9 cellular contexts compared by ENCODE assay signal in the genomic region with DNA sequence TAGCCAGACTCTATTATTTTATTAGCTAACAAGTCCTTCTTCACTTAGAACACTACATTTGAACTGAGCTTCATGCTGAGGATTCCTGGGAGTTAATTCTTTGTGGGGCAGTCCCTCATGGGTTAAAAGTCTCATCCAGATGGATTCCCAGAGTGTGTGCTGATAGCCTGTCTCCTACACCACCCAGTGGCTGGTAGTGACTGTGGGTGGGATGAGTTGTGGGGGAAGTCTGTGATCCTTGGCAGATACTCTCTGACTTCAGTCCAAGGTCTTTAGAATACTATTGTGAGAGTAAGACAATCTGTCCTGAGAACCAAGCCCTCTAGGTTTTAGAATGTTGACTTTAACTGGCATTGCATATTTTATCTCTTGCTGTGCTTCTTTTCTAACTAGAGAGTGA. TPM values are rescaled to one million over a fixed set of nuclear protein-coding genes. Genes with fewer than 3 reads are reported as not detected.
DNase-seq lines count a peak whose midpoint lies in the region; TF ChIP-seq lines count a peak whose summit lies in the region.
"Had no signal": no experiment of that assay in that cellular context is flagged by ENCODE, and none has a peak within 500 bp of the region (broad histone marks: within the 10 kb centered on the region; RNA-seq: fewer than 3 reads in every experiment).

No MANE protein-coding gene starts in this region.

- H3K9me2 ChIP-seq in PC-9 (ENCODE audit: insufficient read depth) = no peaks in the 10 kb centered on the region

- H3K79me2 ChIP-seq in neural progenitor cell (ENCODE audit: low read depth) (no peaks in the 10 kb centered on the region), PC-9 (ENCODE audit: low read depth) (no peaks in the 10 kb centered on the region)

- H3K36me3 ChIP-seq in Caco-2 (ENCODE audit: control insufficient read depth, insufficient read depth, low read length) (no peaks in the 10 kb centered on the region), SJCRH30 (no peaks in the 10 kb centered on the region), neural progenitor cell (no peaks in the 10 kb centered on the region), PC-9 (ENCODE audit: low read depth) (no peaks in the 10 kb centered on the region), colonic mucosa (no peaks in the 10 kb centered on the region)
- H3K36me3 ChIP-seq: right lobe of liver had no signal

- H3F3A ChIP-seq in neural progenitor cell (ENCODE audit: low read depth) = peaks cover 4% of the 10 kb centered on the region
- no peaks in the 10 kb centered on the region for H3F3A ChIP-seq in PC-9 (ENCODE audit: insufficient read depth, low read depth)

- H3K4me2 ChIP-seq in neural progenitor cell (peak overlapping the region; percentile 59), PC-9 (no peak overlapping the region)

- TF ChIP-seq CTCF in Caco-2 (IDR thresholded peaks at IDR 0.05; ENCODE audit: insufficient read depth in 1 of 2, low read depth in 1 of 2, low read length in 1 of 2, severe bottlenecking in 1 of 2, unreplicated experiment in 1 of 2) (peak in 1 of 2 experiments; percentile 42), fibroblast of the aortic adventitia (IDR thresholded peaks at IDR 0.05; ENCODE audit: insufficient read depth, low read length) (peak; percentile 12), neural progenitor cell (IDR thresholded peaks at IDR 0.05) (peak; percentile 10), PC-9 (conservative IDR thresholded peaks at IDR 0.05) (no peak), colonic mucosa (IDR thresholded peaks at IDR 0.05) (no peak)

- H3K36me3 Mint-ChIP-seq in Caco-2 (ENCODE audit: insufficient read depth, unreplicated experiment) (no peaks in the 10 kb centered on the region), neural progenitor cell (no peaks in the 10 kb centered on the region)

- H3K9me3 ChIP-seq in Caco-2 = no peaks in the 10 kb centered on the region
- no peaks in the 10 kb centered on the region for H3K9me3 ChIP-seq in SJCRH30 (replicated peaks)
- no peaks in the 10 kb centered on the region for H3K9me3 ChIP-seq in neural progenitor cell (ENCODE audit: low read depth)
- no peaks in the 10 kb centered on the region for H3K9me3 ChIP-seq in PC-9 (ENCODE audit: insufficient read depth, low read depth)
- no peaks in the 10 kb centered on the region for H3K9me3 ChIP-seq in colonic mucosa
- H3K9me3 ChIP-seq: right lobe of liver had no signal

- CTCF ChIA-PET in Caco-2 (lab: Charles Lee) (interaction anchor here (0.6 kb wide), 2 partner anchors 108 to 290 kb away, joined by 3 read pairs; no protein-coding TSS in a partner anchor), PC-9 (lab: Charles Lee) (interaction anchor here (0.6 kb wide), 1 partner anchor 26 kb away, joined by 4 read pairs; no protein-coding TSS in a partner anchor)

- H4K20me1 ChIP-seq in neural progenitor cell (ENCODE audit: low read depth) (no peaks in the 10 kb centered on the region), PC-9 (ENCODE audit: insufficient read depth) (no peaks in the 10 kb centered on the region)

- H3K4me1 ChIP-seq in Caco-2 = peaks cover 10% of the 10 kb centered on the region
- peaks cover 18% of the 10 kb centered on the region for H3K4me1 ChIP-seq in SJCRH30
- peaks cover 58% of the 10 kb centered on the region for H3K4me1 ChIP-seq in neural progenitor cell
- peaks cover 10% of the 10 kb centered on the region for H3K4me1 ChIP-seq in PC-9 (replicated peaks; ENCODE audit: insufficient read depth)
- H3K4me1 ChIP-seq in colonic mucosa = no peaks in the 10 kb centered on the region
- H3K4me1 ChIP-seq: right lobe of liver had no signal

- no peaks in the 10 kb centered on the region for H3K27me3 Mint-ChIP-seq in Caco-2 (ENCODE audit: insufficient read depth, unreplicated experiment)
- no peaks in the 10 kb centered on the region for H3K27me3 Mint-ChIP-seq in neural progenitor cell (ENCODE audit: insufficient read depth, low read depth)

- POLR2A ChIA-PET in Caco-2 (lab: Charles Lee) (no interaction called here), PC-9 (lab: Charles Lee; ENCODE audit: unreplicated experiment) (no interaction called here)

- H3K9me3 Mint-ChIP-seq in Caco-2 (ENCODE audit: unreplicated experiment) (peaks cover 10% of the 10 kb centered on the region), neural progenitor cell (no peaks in the 10 kb centered on the region)

- H3K27me3 ChIP-seq in Caco-2 (replicated peaks; ENCODE audit: control insufficient read depth, insufficient read depth, low read length) (no peaks in the 10 kb centered on the region), SJCRH30 (no peaks in the 10 kb centered on the region), neural progenitor cell (no peaks in the 10 kb centered on the region), PC-9 (ENCODE audit: insufficient read depth, low read depth) (no peaks in the 10 kb centered on the region), colonic mucosa (no peaks in the 10 kb centered on the region)
- H3K27me3 ChIP-seq: right lobe of liver had no signal

- H3K27ac ChIP-seq in SJCRH30 (peak overlapping the region; percentile 21; the same call in 1 of the 2 replicates), neural progenitor cell (peak overlapping the region; percentile 68), PC-9 (no peak overlapping the region), colonic mucosa (no peak overlapping the region)
- H3K27ac ChIP-seq: right lobe of liver had no signal

- H2AFZ ChIP-seq in neural progenitor cell (replicated peaks) = no peak overlapping the region
- no peak overlapping the region for H2AFZ ChIP-seq in PC-9

- BruUV-seq in Caco-2 (replicated peaks; lab: Mats Ljungman, UMichigan) = no TSS peak
- no TSS peak for BruUV-seq in PC-9 (replicated peaks; lab: Mats Ljungman, UMichigan)

- H3K9ac ChIP-seq in neural progenitor cell = no peak overlapping the region
- H3K9ac ChIP-seq in colonic mucosa (ENCODE audit: low read depth in 2 of 2, low read length in 2 of 2) = no peak overlapping the region

- H3K4me3 Mint-ChIP-seq in Caco-2 (ENCODE audit: unreplicated experiment) (no peak overlapping the region), neural progenitor cell (peak overlapping the region; percentile 23)

- no peak overlapping the region for H3K4me3 ChIP-seq in Caco-2 (ENCODE audit: low read depth, low read length)
- H3K4me3 ChIP-seq in SJCRH30 = no peak overlapping the region
- H3K4me3 ChIP-seq in fibroblast of the aortic adventitia (ENCODE audit: low read depth, low read length) = no peak overlapping the region
- no peak overlapping the region for H3K4me3 ChIP-seq in neural progenitor cell
- no peak overlapping the region for H3K4me3 ChIP-seq in PC-9
- H3K4me3 ChIP-seq in colonic mucosa = no peak overlapping the region
- H3K4me3 ChIP-seq: right lobe of liver had no signal

- DNase-seq in Caco-2 = peak in 1 of 2 experiments; percentile 43
- DNase-seq in SJCRH30 = peak; percentile 48 to 62
- peak; percentile 67 for DNase-seq in fibroblast of the aortic adventitia (ENCODE audit: low read depth)
- DNase-seq in neural progenitor cell (ENCODE audit: low spot score) = peak; percentile 6
- DNase-seq in NCI-H345 treated with DMSO at 0.1 percent for 48 hours (lab: John Stamatoyannopoulos, UW; ENCODE audit: unreplicated experiment) = no peak
- no peak for DNase-seq in PC-9
- DNase-seq in UCSD-AML1 (lab: John Stamatoyannopoulos, UW; ENCODE audit: unreplicated experiment) = no peak
- DNase-seq in colonic mucosa = no peak
- DNase-seq: right lobe of liver had no signal

- intact Hi-C loops in Caco-2 (cut with micrococcal nuclease; ENCODE audit: unreplicated experiment) = loop anchor here (1.0 to 2.0 kb wide), 2 partner anchors 33 to 111 kb away; no protein-coding TSS in a partner anchor
- intact Hi-C loops in PC-9 (cut with micrococcal nuclease; ENCODE audit: unreplicated experiment) = no loop called here
- intact Hi-C loops in colonic mucosa (cut with DNase I) = no loop called here

- H3K4me1 Mint-ChIP-seq in Caco-2 (ENCODE audit: low read depth, unreplicated experiment) (peaks cover 32% of the 10 kb centered on the region), neural progenitor cell (peaks cover 52% of the 10 kb centered on the region)

- H3K27ac Mint-ChIP-seq in Caco-2 (ENCODE audit: unreplicated experiment) = peak overlapping the region; percentile 34
- H3K27ac Mint-ChIP-seq in neural progenitor cell = peak overlapping the region; percentile 94

RNA-seq across cellular contexts. Expression of a gene that starts 37.2 kb away (rescaled TPM):
- 3.0 and 3.4 TPM in 2 replicates for total RNA-seq in Caco-2 (2022)
- 11.4 and 14.6 TPM in 2 replicates for total RNA-seq in SJCRH30 (2014; rRNA removed; shearing (Covaris generic))
- total RNA-seq in fibroblast of the aortic adventitia (ENCODE audit: low replicate concordance) = 0.33 and 2.2 TPM in 2 replicates
- 3.7 and 7.3 TPM in 2 replicates for total RNA-seq in neural progenitor cell (ENCODE audit: low replicate concordance)
- total RNA-seq in PC-9 (2021) = 2.8 and 3.5 TPM in 2 replicates
- 10 to 100 TPM in 1 of 2 donors, 1 to 10 TPM in 1; 1.3 to 10.3 TPM for total RNA-seq in colonic mucosa

Comparison
In these comparisons a context has a peak if more than half of its experiments do, and no peak if none do; other contexts are left out.
1. DNase-seq: peak in SJCRH30 (2 of 2), fibroblast of the aortic adventitia (single experiment) and neural progenitor cell (single experiment); none in NCI-H345 treated with DMSO at 0.1 percent for 48 hours (single experiment), PC-9 (0 of 2), UCSD-AML1 (single experiment) and colonic mucosa (single experiment).
2. CTCF ChIP-seq: peak in fibroblast of the aortic adventitia (single experiment) and neural progenitor cell (single experiment); none in PC-9 (single experiment) and colonic mucosa (single experiment).
3. H3K27ac ChIP-seq: peak in SJCRH30 (single experiment) and neural progenitor cell (single experiment); none in PC-9 (single experiment) and colonic mucosa (single experiment).